Comparison of ENCODE assay signal across 8 cellular contexts in genomic region chr1:66930823-66931174, GRCh38. TPM values are rescaled to one million over a fixed set of nuclear protein-coding genes. Genes with fewer than 3 reads are reported as not detected.
A peak's percentile ranks its signal among the peaks of the same experiment; 100 is the strongest.
DNase-seq lines count a peak whose midpoint lies in the region; ATAC-seq lines count a peak whose summit lies in the region.

No MANE protein-coding gene starts in this region.

- no peak for DNase-seq in CD8-positive, alpha-beta memory T cell
- DNase-seq in NCI-H2171 (lab: John Stamatoyannopoulos, UW) (peak; percentile 11), NCI-H1417 treated with DMSO at 0.1 percent for 48 hours (lab: John Stamatoyannopoulos, UW) (no peak), ecto neural progenitor cell (ENCODE audit: low spot score) (no peak), NCI-H226 (no peak), NCI-H1694 (lab: John Stamatoyannopoulos, UW) (no peak)
- no peak for DNase-seq in effector memory CD8-positive, alpha-beta T cell

- H3K27ac Mint-ChIP-seq in CD8-positive, alpha-beta memory T cell, result peak overlapping the region; percentile 85 to 97 (median 92)
- peak overlapping the region; percentile 90 to 92 for H3K27ac Mint-ChIP-seq in effector memory CD8-positive, alpha-beta T cell

- peak overlapping the region; percentile 79 for H3K4me3 ChIP-seq in CD8-positive, alpha-beta memory T cell (ENCODE audit: low read length)
- H3K4me3 ChIP-seq in neuron (ENCODE audit: low read length), result peak overlapping the region; percentile 97

- H3K27me3 Mint-ChIP-seq in CD8-positive, alpha-beta memory T cell, result no peaks in the 10 kb centered on the region
- no peaks in the 10 kb centered on the region for H3K27me3 Mint-ChIP-seq in effector memory CD8-positive, alpha-beta T cell

- no peaks in the 10 kb centered on the region for H3K27me3 ChIP-seq in CD8-positive, alpha-beta memory T cell (ENCODE audit: insufficient read depth, low read length, poor library complexity, severe bottlenecking)
- H3K27me3 ChIP-seq in neuron (ENCODE audit: insufficient read depth, low read length), result no peaks in the 10 kb centered on the region

- peaks cover 0 to 12% (median 2%) of the 10 kb centered on the region in 3 donors for H3K36me3 Mint-ChIP-seq in CD8-positive, alpha-beta memory T cell
- peaks cover 23% of the 10 kb centered on the region for H3K36me3 Mint-ChIP-seq in effector memory CD8-positive, alpha-beta T cell (ENCODE audit: insufficient read depth)

- POLR2A ChIA-PET in CD8-positive, alpha-beta memory T cell (lab: Charles Lee), result interaction anchor here (1.3 to 1.5 kb wide), 4 partner anchors 30 to 755 kb away, joined by 3 to 5 read pairs (median 4); no protein-coding TSS in a partner anchor

- H2AFZ ChIP-seq in neuron (ENCODE audit: low read depth, low read length), result peak overlapping the region; percentile 8

- peaks cover 62 to 80% (median 78%) of the 10 kb centered on the region in 3 donors for H3K4me1 Mint-ChIP-seq in CD8-positive, alpha-beta memory T cell
- H3K4me1 Mint-ChIP-seq in effector memory CD8-positive, alpha-beta T cell (ENCODE audit: low read depth in 2 of 2), result peaks cover 24 to 70% of the 10 kb centered on the region in 2 donors

- peaks cover 60% of the 10 kb centered on the region for H3K4me1 ChIP-seq in CD8-positive, alpha-beta memory T cell (ENCODE audit: insufficient read depth, low read length)
- H3K4me1 ChIP-seq in neuron (ENCODE audit: insufficient read depth, low read length), result peaks cover 45% of the 10 kb centered on the region

- no peaks in the 10 kb centered on the region for H3K9me3 Mint-ChIP-seq in CD8-positive, alpha-beta memory T cell
- H3K9me3 Mint-ChIP-seq in effector memory CD8-positive, alpha-beta T cell, result no peaks in the 10 kb centered on the region

- H3K36me3 ChIP-seq in CD8-positive, alpha-beta memory T cell (ENCODE audit: insufficient read depth, low read length), result no peaks in the 10 kb centered on the region
- no peaks in the 10 kb centered on the region for H3K36me3 ChIP-seq in neuron (ENCODE audit: insufficient read depth, low read length)

- no peak for ATAC-seq in effector memory CD8-positive, alpha-beta T cell (replicated peaks)

- CTCF ChIA-PET in CD8-positive, alpha-beta memory T cell (lab: Charles Lee), result interaction anchor here (1.2 to 1.6 kb wide), 4 partner anchors 19 to 50 kb away, joined by 3 to 6 read pairs (median 3); no protein-coding TSS in a partner anchor

- H3K4me3 Mint-ChIP-seq in CD8-positive, alpha-beta memory T cell, result peak overlapping the region; percentile 84 to 97 (median 93)
- peak overlapping the region; percentile 75 to 97 for H3K4me3 Mint-ChIP-seq in effector memory CD8-positive, alpha-beta T cell

- H3K9me3 ChIP-seq in CD8-positive, alpha-beta memory T cell (ENCODE audit: low read length), result no peaks in the 10 kb centered on the region
- H3K9me3 ChIP-seq in neuron (ENCODE audit: low read length), result no peaks in the 10 kb centered on the region

- H3K27ac ChIP-seq in CD8-positive, alpha-beta memory T cell (ENCODE audit: low read depth, low read length), result peak overlapping the region; percentile 94

RNA-seq across cellular contexts. Expression of gene MIER1, which starts 6.0 kb away (rescaled TPM):
- 10 to 100 TPM; 53.1 to 55.3 TPM for total RNA-seq in CD8-positive, alpha-beta memory T cell
- 38.6 TPM for polyA plus RNA-seq in CD8-positive, alpha-beta memory T cell

RNA-seq across cellular contexts. Expression of gene DNAI4, which starts 6.1 kb away (rescaled TPM):
- 1 to 10 TPM in 1 of 2 experiments, under 1 TPM in 1; 0.86 to 1.8 TPM for total RNA-seq in CD8-positive, alpha-beta memory T cell
- 0.77 TPM for polyA plus RNA-seq in CD8-positive, alpha-beta memory T cell
